Comparison of ENCODE assay signal across 8 cellular contexts in the genomic region with DNA sequence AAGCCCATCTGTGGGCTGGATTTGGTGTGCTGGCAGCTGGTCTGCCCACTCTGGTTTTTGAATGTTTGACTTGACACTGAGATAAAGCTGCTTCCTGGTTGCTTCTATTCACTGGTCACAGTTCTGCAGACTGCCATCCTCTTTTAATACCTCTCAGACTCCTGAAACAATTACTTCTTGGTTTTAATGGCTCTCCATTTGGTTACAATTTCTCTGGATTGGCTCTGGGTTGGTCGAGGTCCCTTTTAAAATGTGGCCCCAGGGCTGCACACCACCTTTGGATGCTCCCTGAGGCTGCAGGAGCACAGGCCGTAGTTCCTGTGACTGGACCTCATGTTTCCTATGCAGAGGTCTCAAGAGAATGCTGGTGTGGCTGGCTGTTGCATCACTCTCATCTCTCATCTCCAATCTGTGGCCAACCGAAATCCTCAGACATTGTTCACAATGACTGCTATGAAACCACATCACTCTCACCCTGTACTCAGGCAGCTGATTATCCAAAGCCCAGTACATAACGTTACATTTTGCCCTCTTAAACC.
A peak's percentile ranks its signal among the peaks of the same experiment; 100 is the strongest.
DNase-seq lines count a peak whose midpoint lies in the region; ATAC-seq lines count a peak whose summit lies in the region.

No MANE protein-coding gene starts in this region.

- H3K36me3 ChIP-seq in BLaER1: peaks cover 7% of the 10 kb centered on the region

- peaks cover 13% of the 10 kb centered on the region for H3K27me3 ChIP-seq in BLaER1

- no peak overlapping the region for H3K9ac ChIP-seq in BLaER1

- peaks cover 12% of the 10 kb centered on the region for H3K36me3 Mint-ChIP-seq in natural killer cell treated with Interleukin-12 subunit alpha and Interleukin-12 subunit beta and Interleukin-15 and Interleukin-18, amount 100 ng/mL, for 72 hours

- H3K9me3 Mint-ChIP-seq in natural killer cell treated with Interleukin-12 subunit alpha and Interleukin-12 subunit beta and Interleukin-15 and Interleukin-18, amount 100 ng/mL, for 72 hours: no peaks in the 10 kb centered on the region

- H3K27me3 Mint-ChIP-seq in natural killer cell treated with Interleukin-12 subunit alpha and Interleukin-12 subunit beta and Interleukin-15 and Interleukin-18, amount 100 ng/mL, for 72 hours: no peaks in the 10 kb centered on the region

- no peaks in the 10 kb centered on the region; the same call in 1 of the 2 replicates for H3K9me3 ChIP-seq in BLaER1

- H3K4me1 Mint-ChIP-seq in natural killer cell treated with Interleukin-12 subunit alpha and Interleukin-12 subunit beta and Interleukin-15 and Interleukin-18, amount 100 ng/mL, for 72 hours (ENCODE audit: low read depth in 2 of 2): peaks cover 15 to 17% of the 10 kb centered on the region in 2 donors

- H3K27ac Mint-ChIP-seq in natural killer cell treated with Interleukin-12 subunit alpha and Interleukin-12 subunit beta and Interleukin-15 and Interleukin-18, amount 100 ng/mL, for 72 hours: peak overlapping the region in 1 of 2 donors; percentile 13

- ATAC-seq in GM18873 (IDR thresholded peaks at IDR 0.05; ENCODE audit: low FRiP score, unreplicated experiment): peak; percentile 95
- peak; percentile 87 for ATAC-seq in HG03039 (IDR thresholded peaks at IDR 0.05; ENCODE audit: unreplicated experiment)
- ATAC-seq in natural killer cell treated with Interleukin-12 subunit alpha and Interleukin-12 subunit beta and Interleukin-15 and Interleukin-18, amount 100 ng/mL, for 72 hours: peak; percentile 82 to 91

- H4K20me1 ChIP-seq in BLaER1: peaks cover 27% of the 10 kb centered on the region

- H3K4me2 ChIP-seq in BLaER1: peak overlapping the region; percentile 88

- peak overlapping the region; percentile 60 for H3K27ac ChIP-seq in BLaER1

- in situ Hi-C loops in SK-MEL-5 (cut with HindIII; ENCODE audit: low pct_unique_long_range_greater_than_20kb, low sequenced_read_pairs): no loop called here
- in situ Hi-C loops in ACHN (cut with HindIII; ENCODE audit: low pct_ligation_motif_present, low pct_unique_long_range_greater_than_20kb, low sequenced_read_pairs): no loop called here

- peaks cover 63% of the 10 kb centered on the region for H3K4me1 ChIP-seq in BLaER1

- no peak overlapping the region for H3K4me3 ChIP-seq in BLaER1

- peak; percentile 60 for DNase-seq in SK-MEL-5 (ENCODE audit: low read depth, low spot score)
- DNase-seq in natural killer cell treated with Interleukin-12 subunit alpha and Interleukin-12 subunit beta and Interleukin-15 and Interleukin-18, amount 100 ng/mL, for 72 hours (ENCODE audit: low spot score): no peak
- no peak for DNase-seq in ACHN
- DNase-seq in SK-N-DZ (ENCODE audit: low spot score): no peak
- DNase-seq in UCSD-AML1 (lab: John Stamatoyannopoulos, UW; ENCODE audit: unreplicated experiment): no peak

- no peak overlapping the region for H3K4me3 Mint-ChIP-seq in natural killer cell treated with Interleukin-12 subunit alpha and Interleukin-12 subunit beta and Interleukin-15 and Interleukin-18, amount 100 ng/mL, for 72 hours
